In genomic region chr6:143021543-143021942, GRCh38 we compare ENCODE assay signal across 9 cellular contexts.
"Had no signal": no experiment of that assay in that cellular context is flagged by ENCODE, and none has a peak within 500 bp of the region (broad histone marks: within the 10 kb centered on the region; RNA-seq: fewer than 3 reads in every experiment).

No MANE protein-coding gene starts in this region.

- H3K36me3 ChIP-seq: HAP-1 had no signal

- H3K4me3 Mint-ChIP-seq: HFFc6 had no signal

- H2AFZ ChIP-seq: GM23248 had no signal

- H3K9me3 Mint-ChIP-seq: HFFc6 had no signal

- DNase-seq: GM23248, GOT3, H7, HFFc6, KBM-7 had no signal

- H3K9me3 ChIP-seq: HAP-1 had no signal

- H3K4me3 ChIP-seq: GM23248, HAP-1 had no signal

- H3K9ac ChIP-seq: GM23248, KMS-11 had no signal

- H3K4me1 ChIP-seq: HAP-1 had no signal

- ATAC-seq: HCT116 had no signal

- H3K27ac Mint-ChIP-seq: HFFc6 had no signal

- H3K27ac ChIP-seq: GM23248, KMS-11 had no signal

- FAIRE-seq: HTR-8/SVneo had no signal

- H3K4me2 ChIP-seq: KMS-11 had no signal
